Comparison of ENCODE assay signal across 1 cellular context in the genomic region with DNA sequence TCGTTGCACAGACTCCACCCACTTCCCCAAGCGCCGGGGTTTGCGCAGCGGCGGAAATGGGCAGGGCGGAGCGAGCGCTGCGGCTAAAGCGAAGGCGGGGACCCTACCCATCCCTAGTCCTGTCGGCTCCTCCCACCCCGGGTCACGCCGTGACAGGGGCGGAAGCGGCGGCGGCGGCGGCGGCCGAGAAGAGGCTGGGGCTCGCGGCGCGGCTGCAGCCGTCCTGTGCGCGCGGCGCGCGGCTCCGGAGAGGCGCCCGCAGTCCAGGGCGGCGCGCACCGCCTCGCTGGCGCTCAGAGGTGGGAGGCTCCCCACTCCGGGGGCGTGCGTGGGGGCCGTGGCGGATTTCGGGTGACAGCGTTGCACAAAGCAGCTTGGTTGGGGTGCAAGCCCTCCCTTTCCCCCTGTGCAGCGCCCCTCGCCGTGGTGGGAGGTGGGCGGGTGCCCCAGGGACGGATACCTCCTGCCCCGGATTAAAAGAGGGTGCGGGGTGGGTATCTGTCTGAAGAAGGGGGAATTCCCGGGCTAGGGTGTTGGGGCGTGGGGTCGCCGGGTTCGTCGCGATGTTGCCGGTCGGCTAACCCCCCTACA.
TF ChIP-seq lines count a peak whose summit lies in the region.

Gene KDM1B (plus strand): TSS at position 150 of the 591 bp plus-strand sequence. CDS start 4,474 bp downstream, outside the sequence.

TF ChIP-seq in HEK293, 187 proteins besides CTCF, POLR2A, EP300 and RAD21 (continued from another document):
- TF ChIP-seq, protein P1, sequence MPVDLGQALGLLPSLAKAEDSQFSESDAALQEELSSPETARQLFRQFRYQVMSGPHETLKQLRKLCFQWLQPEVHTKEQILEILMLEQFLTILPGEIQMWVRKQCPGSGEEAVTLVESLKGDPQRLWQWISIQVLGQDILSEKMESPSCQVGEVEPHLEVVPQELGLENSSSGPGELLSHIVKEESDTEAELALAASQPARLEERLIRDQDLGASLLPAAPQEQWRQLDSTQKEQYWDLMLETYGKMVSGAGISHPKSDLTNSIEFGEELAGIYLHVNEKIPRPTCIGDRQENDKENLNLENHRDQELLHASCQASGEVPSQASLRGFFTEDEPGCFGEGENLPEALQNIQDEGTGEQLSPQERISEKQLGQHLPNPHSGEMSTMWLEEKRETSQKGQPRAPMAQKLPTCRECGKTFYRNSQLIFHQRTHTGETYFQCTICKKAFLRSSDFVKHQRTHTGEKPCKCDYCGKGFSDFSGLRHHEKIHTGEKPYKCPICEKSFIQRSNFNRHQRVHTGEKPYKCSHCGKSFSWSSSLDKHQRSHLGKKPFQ (tag by site-specific recombination; IDR thresholded peaks at IDR 0.05) = no peak
- TF ChIP-seq ZNF311 (tag by site-specific recombination; IDR thresholded peaks at IDR 0.05; ENCODE audit: borderline replicate concordance) (no peak), ZSCAN16 (tag by site-specific recombination; IDR thresholded peaks at IDR 0.05) (no peak), ZNF350 (tag by site-specific recombination; IDR thresholded peaks at IDR 0.05) (no peak), ZNF2 (tag by site-specific recombination; IDR thresholded peaks at IDR 0.05) (peak; percentile 24; the same call in 1 of the 2 replicates), KLF9 (tag by site-specific recombination; IDR thresholded peaks at IDR 0.05; ENCODE audit: low read depth) (peak; percentile 6), ZNF121 (tag by site-specific recombination; IDR thresholded peaks at IDR 0.05) (no peak), KLF1 (tag by site-specific recombination; IDR thresholded peaks at IDR 0.05) (peak; percentile 47; the same call in 1 of the 2 replicates), ZSCAN5A (tag by site-specific recombination; IDR thresholded peaks at IDR 0.05) (no peak)
- TF ChIP-seq, protein P2, sequence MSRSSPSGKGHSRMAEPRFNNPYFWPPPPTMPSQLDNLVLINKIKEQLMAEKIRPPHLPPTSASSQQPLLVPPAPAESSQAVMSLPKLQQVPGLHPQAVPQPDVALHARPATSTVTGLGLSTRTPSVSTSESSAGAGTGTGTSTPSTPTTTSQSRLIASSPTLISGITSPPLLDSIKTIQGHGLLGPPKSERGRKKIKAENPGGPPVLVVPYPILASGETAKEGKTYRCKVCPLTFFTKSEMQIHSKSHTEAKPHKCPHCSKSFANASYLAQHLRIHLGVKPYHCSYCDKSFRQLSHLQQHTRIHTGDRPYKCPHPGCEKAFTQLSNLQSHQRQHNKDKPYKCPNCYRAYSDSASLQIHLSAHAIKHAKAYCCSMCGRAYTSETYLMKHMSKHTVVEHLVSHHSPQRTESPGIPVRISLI (tag by site-specific recombination; IDR thresholded peaks at IDR 0.05) = no peak
- TF ChIP-seq, protein P3, sequence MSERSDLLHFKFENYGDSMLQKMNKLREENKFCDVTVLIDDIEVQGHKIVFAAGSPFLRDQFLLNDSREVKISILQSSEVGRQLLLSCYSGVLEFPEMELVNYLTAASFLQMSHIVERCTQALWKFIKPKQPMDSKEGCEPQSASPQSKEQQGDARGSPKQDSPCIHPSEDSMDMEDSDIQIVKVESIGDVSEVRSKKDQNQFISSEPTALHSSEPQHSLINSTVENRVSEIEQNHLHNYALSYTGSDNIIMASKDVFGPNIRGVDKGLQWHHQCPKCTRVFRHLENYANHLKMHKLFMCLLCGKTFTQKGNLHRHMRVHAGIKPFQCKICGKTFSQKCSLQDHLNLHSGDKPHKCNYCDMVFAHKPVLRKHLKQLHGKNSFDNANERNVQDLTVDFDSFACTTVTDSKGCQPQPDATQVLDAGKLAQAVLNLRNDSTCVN (tag by site-specific recombination; optimal IDR thresholded peaks at IDR 0.05) = peak; percentile 66
- TF ChIP-seq, protein P4, sequence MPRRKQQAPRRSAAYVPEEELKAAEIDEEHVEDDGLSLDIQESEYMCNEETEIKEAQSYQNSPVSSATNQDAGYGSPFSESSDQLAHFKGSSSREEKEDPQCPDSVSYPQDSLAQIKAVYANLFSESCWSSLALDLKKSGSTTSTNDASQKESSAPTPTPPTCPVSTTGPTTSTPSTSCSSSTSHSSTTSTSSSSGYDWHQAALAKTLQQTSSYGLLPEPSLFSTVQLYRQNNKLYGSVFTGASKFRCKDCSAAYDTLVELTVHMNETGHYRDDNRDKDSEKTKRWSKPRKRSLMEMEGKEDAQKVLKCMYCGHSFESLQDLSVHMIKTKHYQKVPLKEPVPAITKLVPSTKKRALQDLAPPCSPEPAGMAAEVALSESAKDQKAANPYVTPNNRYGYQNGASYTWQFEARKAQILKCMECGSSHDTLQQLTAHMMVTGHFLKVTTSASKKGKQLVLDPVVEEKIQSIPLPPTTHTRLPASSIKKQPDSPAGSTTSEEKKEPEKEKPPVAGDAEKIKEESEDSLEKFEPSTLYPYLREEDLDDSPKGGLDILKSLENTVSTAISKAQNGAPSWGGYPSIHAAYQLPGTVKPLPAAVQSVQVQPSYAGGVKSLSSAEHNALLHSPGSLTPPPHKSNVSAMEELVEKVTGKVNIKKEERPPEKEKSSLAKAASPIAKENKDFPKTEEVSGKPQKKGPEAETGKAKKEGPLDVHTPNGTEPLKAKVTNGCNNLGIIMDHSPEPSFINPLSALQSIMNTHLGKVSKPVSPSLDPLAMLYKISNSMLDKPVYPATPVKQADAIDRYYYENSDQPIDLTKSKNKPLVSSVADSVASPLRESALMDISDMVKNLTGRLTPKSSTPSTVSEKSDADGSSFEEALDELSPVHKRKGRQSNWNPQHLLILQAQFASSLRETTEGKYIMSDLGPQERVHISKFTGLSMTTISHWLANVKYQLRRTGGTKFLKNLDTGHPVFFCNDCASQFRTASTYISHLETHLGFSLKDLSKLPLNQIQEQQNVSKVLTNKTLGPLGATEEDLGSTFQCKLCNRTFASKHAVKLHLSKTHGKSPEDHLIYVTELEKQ (tag by site-specific recombination; IDR thresholded peaks at IDR 0.05; ENCODE audit: borderline replicate concordance) = no peak
